In the genomic region with DNA sequence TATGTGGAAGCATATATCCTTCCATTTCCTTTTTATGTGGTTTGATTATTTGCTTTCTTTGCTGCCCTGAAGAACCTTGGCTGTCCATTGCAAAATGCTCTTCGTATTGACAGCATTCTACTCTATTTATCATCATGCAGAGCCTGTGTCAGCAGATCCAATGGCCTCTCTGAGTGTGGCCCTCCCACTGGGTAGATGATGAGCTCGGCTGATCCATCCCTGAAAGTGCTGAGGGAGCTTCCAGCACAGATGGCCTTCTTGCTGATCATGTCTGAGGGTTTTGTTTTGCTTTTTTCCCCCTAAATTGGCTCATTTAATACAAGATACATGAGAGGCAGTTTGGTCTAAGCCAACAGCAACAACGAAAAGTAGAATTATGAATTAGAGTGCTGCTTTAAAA, we compare ENCODE assay signal across 22 cellular contexts.
DNase-seq lines count a peak whose midpoint lies in the region; ATAC-seq, FAIRE-seq and TF ChIP-seq lines count a peak whose summit lies in the region.
"Had no signal": no experiment of that assay in that cellular context is flagged by ENCODE, and none has a peak within 500 bp of the region (broad histone marks: within the 10 kb centered on the region; RNA-seq: fewer than 3 reads in every experiment).

No MANE protein-coding gene starts in this region.

- no peak overlapping the region for H3K27ac Mint-ChIP-seq in GM23338
- H3K27ac Mint-ChIP-seq in glutamatergic neuron (ENCODE audit: unreplicated experiment), result peak overlapping the region; percentile 60
- no peak overlapping the region for H3K27ac Mint-ChIP-seq in activated naive CD8-positive, alpha-beta T cell treated with anti-CD3 and anti-CD28 coated beads, Interleukin-2, amount 50 U/mL, for 24 hours
- H3K27ac Mint-ChIP-seq: B cell; CD4-positive, CD25-positive, alpha-beta regulatory T cell; HFFc6 had no signal

- H3K4me3 Mint-ChIP-seq in GM23338, result no peak overlapping the region
- H3K4me3 Mint-ChIP-seq in glutamatergic neuron (ENCODE audit: unreplicated experiment), result no peak overlapping the region
- H3K4me3 Mint-ChIP-seq in activated naive CD8-positive, alpha-beta T cell treated with anti-CD3 and anti-CD28 coated beads, Interleukin-2, amount 50 U/mL, for 24 hours, result no peak overlapping the region
- H3K4me3 Mint-ChIP-seq: B cell; CD4-positive, CD25-positive, alpha-beta regulatory T cell; HFFc6 had no signal

- H3K9me2 ChIP-seq in GM23338 (ENCODE audit: insufficient read depth) (0 out of 2 replicates have a peak, but pooled peaks cover 3% of the 10 kb centered on the region), MM.1S (replicated peaks; ENCODE audit: insufficient read depth, low read length) (no peaks in the 10 kb centered on the region)

- H3F3A ChIP-seq in GM23338 (replicated peaks; ENCODE audit: low read depth), result no peaks in the 10 kb centered on the region
- H3F3A ChIP-seq in MM.1S (ENCODE audit: insufficient read depth, low read length), result no peaks in the 10 kb centered on the region

- H3K4me1 ChIP-seq in GM23338 (ENCODE audit: insufficient read depth), result peaks cover 15% of the 10 kb centered on the region
- H3K4me1 ChIP-seq in MM.1S (ENCODE audit: low read length), result no peaks in the 10 kb centered on the region
- no peaks in the 10 kb centered on the region for H3K4me1 ChIP-seq in HepG2 (ENCODE audit: insufficient read depth, low read length)
- no peaks in the 10 kb centered on the region for H3K4me1 ChIP-seq in gastroesophageal sphincter

- H3K9ac ChIP-seq in MM.1S (ENCODE audit: low read length), result no peak overlapping the region
- no peak overlapping the region for H3K9ac ChIP-seq in HepG2 (ENCODE audit: insufficient read depth, low read depth, low read length)

- H3K27me3 ChIP-seq in GM23338 (ENCODE audit: insufficient read depth) (no peaks in the 10 kb centered on the region), MM.1S (replicated peaks; ENCODE audit: insufficient read depth, low read length) (no peaks in the 10 kb centered on the region), HepG2 (ENCODE audit: control insufficient read depth in 1 of 2, insufficient read depth in 2 of 2, low read length in 2 of 2) (no peaks in the 10 kb centered on the region), gastroesophageal sphincter (no peaks in the 10 kb centered on the region)

- DNase-seq in GM23338 (ENCODE audit: low spot score) (no peak), MM.1S (peak; percentile 35), RPMI8226 (peak; percentile 97), glutamatergic neuron (peak; percentile 18), AG20443 (ENCODE audit: low spot score) (no peak), HepG2 (ENCODE audit: low spot score) (no peak)
- no peak for DNase-seq in activated naive CD8-positive, alpha-beta T cell treated with anti-CD3 and anti-CD28 coated beads, Interleukin-2, amount 50 U/mL, for 24 hours
- DNase-seq: Calu3; CD4-positive, CD25-positive, alpha-beta regulatory T cell; DMS53; HFFc6; KG1; NCI-H1694 treated with DMSO at 0.1 percent for 48 hours; NCI-H2171; NCI-H526 treated with DMSO at 0.1 percent for 48 hours; T-helper 1 cell had no signal

- no peaks in the 10 kb centered on the region for H3K36me3 ChIP-seq in GM23338 (ENCODE audit: insufficient read depth)
- no peaks in the 10 kb centered on the region for H3K36me3 ChIP-seq in MM.1S (replicated peaks; ENCODE audit: insufficient read depth, low read length)
- no peaks in the 10 kb centered on the region for H3K36me3 ChIP-seq in HepG2 (replicated peaks in 1 of 2; ENCODE audit: control insufficient read depth in 1 of 2, insufficient read depth in 2 of 2, low read length in 2 of 2)
- H3K36me3 ChIP-seq in gastroesophageal sphincter, result no peaks in the 10 kb centered on the region

- intact Hi-C loops in HepG2 (cut with micrococcal nuclease; ENCODE audit: unreplicated experiment), result no loop called here

- POLR2A ChIA-PET in HepG2 (lab: Yijun Ruan, JAX), result no interaction called here

- WGBS in HepG2 (ENCODE audit: low lambda C conversion rate), result 0% methylated on average over 3 of the region's 3 CpGs
- 54 to 57% methylated on average over 2 to 3 of the region's 3 CpGs for WGBS in gastroesophageal sphincter (ENCODE audit: low coverage in 1 of 2), 2 donors

- no peaks in the 10 kb centered on the region for H3K9me3 Mint-ChIP-seq in GM23338
- H3K9me3 Mint-ChIP-seq in glutamatergic neuron (ENCODE audit: unreplicated experiment), result no peaks in the 10 kb centered on the region
- H3K9me3 Mint-ChIP-seq in activated naive CD8-positive, alpha-beta T cell treated with anti-CD3 and anti-CD28 coated beads, Interleukin-2, amount 50 U/mL, for 24 hours, result no peaks in the 10 kb centered on the region
- H3K9me3 Mint-ChIP-seq: CD4-positive, CD25-positive, alpha-beta regulatory T cell had no signal

- TF ChIP-seq CTCF in GM23338 (conservative IDR thresholded peaks at IDR 0.05; ENCODE audit: low read depth in 2 of 2), result no peak
- no peak for TF ChIP-seq CTCF in MM.1S (IDR thresholded peaks at IDR 0.05; ENCODE audit: low read length)
- no peak for TF ChIP-seq CTCF in glutamatergic neuron (IDR thresholded peaks at IDR 0.05; ENCODE audit: partially characterized antibody, unreplicated experiment)
- TF ChIP-seq CTCF in HepG2 (CRISPR knock-in tag; IDR thresholded peaks at IDR 0.05), result no peak
- no peak for TF ChIP-seq CTCF in gastroesophageal sphincter (IDR thresholded peaks at IDR 0.05)

- TF ChIP-seq POLR2A in HepG2 (IDR thresholded peaks at IDR 0.05; ENCODE audit: insufficient read depth in 1 of 2, low read depth in 2 of 2, low read length in 2 of 2) (no peak), gastroesophageal sphincter (IDR thresholded peaks at IDR 0.05) (no peak)

- ATAC-seq in GM23338, result peak; percentile 51; the same call in 2 of the 3 replicates
- no peak for ATAC-seq in activated naive CD8-positive, alpha-beta T cell treated with anti-CD3 and anti-CD28 coated beads, Interleukin-2, amount 50 U/mL, for 24 hours
- ATAC-seq in HepG2, result no peak
- no peak for ATAC-seq in gastroesophageal sphincter
- ATAC-seq: Panc1, Right ventricle myocardium inferior had no signal

- FAIRE-seq in HepG2 (lab: Jason Lieb, UNC), result no peak
- FAIRE-seq: GM19239 had no signal

- H3K27me3 Mint-ChIP-seq in GM23338 (ENCODE audit: insufficient read depth, low read depth, poor library complexity), result no peaks in the 10 kb centered on the region
- H3K27me3 Mint-ChIP-seq in glutamatergic neuron (ENCODE audit: unreplicated experiment), result no peaks in the 10 kb centered on the region
- no peaks in the 10 kb centered on the region for H3K27me3 Mint-ChIP-seq in activated naive CD8-positive, alpha-beta T cell treated with anti-CD3 and anti-CD28 coated beads, Interleukin-2, amount 50 U/mL, for 24 hours
- H3K27me3 Mint-ChIP-seq: B cell; CD4-positive, CD25-positive, alpha-beta regulatory T cell had no signal

- H3K79me2 ChIP-seq in GM23338 (replicated peaks; ENCODE audit: insufficient read depth), result no peaks in the 10 kb centered on the region
- H3K79me2 ChIP-seq in MM.1S (ENCODE audit: low read length), result no peaks in the 10 kb centered on the region
- H3K79me2 ChIP-seq in HepG2 (ENCODE audit: insufficient read depth, low read length), result no peaks in the 10 kb centered on the region

- in situ Hi-C loops in HepG2 (cut with HindIII; ENCODE audit: extremely low pct_ligation_motif_present, low pct_unique_long_range_greater_than_20kb), result no loop called here

- H3K4me2 ChIP-seq in GM23338 (no peak overlapping the region), MM.1S (ENCODE audit: low read depth, low read length) (no peak overlapping the region), HepG2 (ENCODE audit: low read depth, low read length) (no peak overlapping the region)

- H3K9me3 ChIP-seq in MM.1S (replicated peaks; ENCODE audit: insufficient read depth, low read length) (no peaks in the 10 kb centered on the region), HepG2 (ENCODE audit: low read length) (no peaks in the 10 kb centered on the region), gastroesophageal sphincter (no peaks in the 10 kb centered on the region)

- BruUV-seq in HepG2 (replicated peaks; lab: Mats Ljungman, UMichigan), result no TSS peak

- no peak overlapping the region for H2AFZ ChIP-seq in GM23338
- no peak overlapping the region for H2AFZ ChIP-seq in MM.1S (ENCODE audit: low read length)
- no peak overlapping the region for H2AFZ ChIP-seq in HepG2 (ENCODE audit: low read length)

- H3K4me3 ChIP-seq in GM23338 (no peak overlapping the region), MM.1S (ENCODE audit: low read length) (no peak overlapping the region), HepG2 (replicated peaks in 1 of 3; ENCODE audit: insufficient read depth in 1 of 3, low read depth in 2 of 3, low read length in 3 of 3) (no peak overlapping the region), gastroesophageal sphincter (no peak overlapping the region)
- H3K4me3 ChIP-seq: SK-N-MC had no signal

- TF ChIP-seq RAD21 in HepG2 (CRISPR knock-in tag; IDR thresholded peaks at IDR 0.05), result no peak

- TF ChIP-seq EP300 in HepG2 (IDR thresholded peaks at IDR 0.05; ENCODE audit: low read depth in 2 of 2, low read length in 2 of 2) (no peak), HepG2 (CRISPR knock-in tag; IDR thresholded peaks at IDR 0.05; ENCODE audit: borderline replicate concordance) (no peak), gastroesophageal sphincter (IDR thresholded peaks at IDR 0.05) (no peak)

- H3K27ac ChIP-seq in GM23338 (ENCODE audit: low read depth) (no peak overlapping the region), MM.1S (ENCODE audit: low read length) (no peak overlapping the region), HepG2 (ENCODE audit: extremely low read length, insufficient read depth, low read length) (no peak overlapping the region), gastroesophageal sphincter (no peak overlapping the region)
- H3K27ac ChIP-seq: SK-N-MC had no signal

- H4K20me1 ChIP-seq in GM23338 (replicated peaks; ENCODE audit: insufficient read depth), result no peaks in the 10 kb centered on the region
- no peaks in the 10 kb centered on the region for H4K20me1 ChIP-seq in MM.1S (ENCODE audit: insufficient read depth, low read length)
- H4K20me1 ChIP-seq in HepG2 (ENCODE audit: insufficient read depth, low read length), result no peaks in the 10 kb centered on the region

- H3K4me1 Mint-ChIP-seq in GM23338 (peaks cover 6% of the 10 kb centered on the region; the same call in 2 of the 3 replicates), glutamatergic neuron (ENCODE audit: low read depth, unreplicated experiment) (peaks cover 9% of the 10 kb centered on the region)
- no peaks in the 10 kb centered on the region for H3K4me1 Mint-ChIP-seq in activated naive CD8-positive, alpha-beta T cell treated with anti-CD3 and anti-CD28 coated beads, Interleukin-2, amount 50 U/mL, for 24 hours
- H3K4me1 Mint-ChIP-seq: B cell; CD4-positive, CD25-positive, alpha-beta regulatory T cell had no signal

- CTCF ChIA-PET in HepG2 (lab: Yijun Ruan, JAX; ENCODE audit: low intra/inter-chr PET ratio, low total read pairs), result no interaction called here

- H3K36me3 Mint-ChIP-seq in GM23338 (ENCODE audit: low read depth) (no peaks in the 10 kb centered on the region), glutamatergic neuron (ENCODE audit: unreplicated experiment) (no peaks in the 10 kb centered on the region)
- H3K36me3 Mint-ChIP-seq in activated naive CD8-positive, alpha-beta T cell treated with anti-CD3 and anti-CD28 coated beads, Interleukin-2, amount 50 U/mL, for 24 hours (ENCODE audit: low read depth), result no peaks in the 10 kb centered on the region
- H3K36me3 Mint-ChIP-seq: CD4-positive, CD25-positive, alpha-beta regulatory T cell had no signal

Comparison
In these comparisons a context has a peak if more than half of its experiments do, and no peak if none do; other contexts are left out.
1. DNase-seq: peak in MM.1S (single experiment), RPMI8226 (single experiment) and glutamatergic neuron (single experiment); none in GM23338 (single experiment), activated naive CD8-positive, alpha-beta T cell treated with anti-CD3 and anti-CD28 coated beads, Interleukin-2, amount 50 U/mL, for 24 hours (single experiment), AG20443 (single experiment) and HepG2 (single experiment).